18 cellular contexts compared by ENCODE assay signal in the genomic region with DNA sequence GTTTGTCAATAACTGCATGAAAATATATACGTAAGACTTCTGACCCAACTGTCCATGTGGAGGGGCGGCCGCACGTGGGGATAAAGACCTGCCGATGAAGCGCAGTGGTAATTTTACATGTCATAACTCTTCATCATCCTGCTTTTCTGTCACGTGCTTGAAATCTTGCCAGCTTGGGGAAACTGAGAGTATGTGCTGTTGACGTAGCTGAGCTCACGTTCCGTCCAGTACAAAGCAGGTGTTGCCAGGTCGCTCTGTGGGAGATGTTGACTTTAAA.
DNase-seq lines count a peak whose midpoint lies in the region; TF ChIP-seq lines count a peak whose summit lies in the region.
"Had no signal": no experiment of that assay in that cellular context is flagged by ENCODE, and none has a peak within 500 bp of the region (broad histone marks: within the 10 kb centered on the region; RNA-seq: fewer than 3 reads in every experiment).

No MANE protein-coding gene starts in this region.

- no peak overlapping the region for H3K9ac ChIP-seq in stomach smooth muscle (ENCODE audit: low read length in 2 of 2)

- H3K36me3 ChIP-seq in esophagus muscularis mucosa (peaks cover 0 to 18% (median 10%) of the 10 kb centered on the region in 4 donors), stomach smooth muscle (ENCODE audit: control insufficient read depth in 2 of 2, insufficient read depth in 2 of 2, low read length in 2 of 2) (no peaks in the 10 kb centered on the region), BE2C (no peaks in the 10 kb centered on the region)
- peaks cover 4% of the 10 kb centered on the region for H3K36me3 ChIP-seq in CD4-positive, alpha-beta memory T cell (ENCODE audit: insufficient read depth, low read length)

- no peak for TF ChIP-seq EP300 in esophagus muscularis mucosa (IDR thresholded peaks at IDR 0.05)

- TF ChIP-seq POLR2A in esophagus muscularis mucosa (IDR thresholded peaks at IDR 0.05; ENCODE audit: low read depth) = no peak

- H3K4me3 ChIP-seq in esophagus muscularis mucosa (no peak overlapping the region), stomach smooth muscle (ENCODE audit: low read length in 2 of 2) (no peak overlapping the region), BE2C (ENCODE audit: low read depth, low read length) (no peak overlapping the region)
- H3K4me3 ChIP-seq in CD4-positive, alpha-beta memory T cell (ENCODE audit: low read length in 2 of 2) = no peak overlapping the region
- H3K4me3 ChIP-seq: GM23338, K562, SK-N-MC had no signal

- no peaks in the 10 kb centered on the region for H3K9me3 Mint-ChIP-seq in CD4-positive, alpha-beta memory T cell

- peak; percentile 16 for DNase-seq in DMS153 (lab: John Stamatoyannopoulos, UW)
- no peak for DNase-seq in DMS153 treated with DMSO at 0.1 percent for 48 hours (lab: John Stamatoyannopoulos, UW; ENCODE audit: unreplicated experiment)
- peak; percentile 36 for DNase-seq in NCI-H69 (lab: John Stamatoyannopoulos, UW)
- no peak for DNase-seq in esophagus muscularis mucosa (ENCODE audit: extremely low spot score)
- DNase-seq in CD4-positive, alpha-beta memory T cell = no peak
- no peak for DNase-seq in BE2C
- no peak for DNase-seq in GM19238 (ENCODE audit: insufficient read length, low spot score)
- DNase-seq: CD8-positive, alpha-beta memory T cell; NCI-H1436 treated with DMSO at 0.1 percent for 48 hours; NCI-H2029 treated with DMSO at 0.1 percent for 48 hours; NCI-H524 treated with DMSO at 0.1 percent for 48 hours; PC-3 had no signal

- H3K27me3 ChIP-seq in esophagus muscularis mucosa (no peaks in the 10 kb centered on the region), stomach smooth muscle (ENCODE audit: control insufficient read depth in 1 of 2, insufficient read depth in 2 of 2, low read length in 2 of 2) (no peaks in the 10 kb centered on the region), BE2C (no peaks in the 10 kb centered on the region)
- H3K27me3 ChIP-seq in CD4-positive, alpha-beta memory T cell (ENCODE audit: insufficient read depth, low read length) = no peaks in the 10 kb centered on the region

- no peak overlapping the region for H3K4me3 Mint-ChIP-seq in CD4-positive, alpha-beta memory T cell
- H3K4me3 Mint-ChIP-seq: B cell; CD8-positive, alpha-beta memory T cell; GM23338 had no signal

- H3K27me3 Mint-ChIP-seq in CD4-positive, alpha-beta memory T cell = no peaks in the 10 kb centered on the region
- H3K27me3 Mint-ChIP-seq: B cell had no signal

- peaks cover 4% of the 10 kb centered on the region in 2 donors for H3K36me3 Mint-ChIP-seq in CD4-positive, alpha-beta memory T cell

- H3K27ac ChIP-seq in esophagus muscularis mucosa (replicated peaks in 1 of 4) (peak overlapping the region; percentile 79 to 98 (median 95)), stomach smooth muscle (ENCODE audit: low read length) (peak overlapping the region; percentile 69)
- no peak overlapping the region for H3K27ac ChIP-seq in CD4-positive, alpha-beta memory T cell (ENCODE audit: low read depth, low read length)
- H3K27ac ChIP-seq: 22Rv1, SK-N-MC had no signal

- CTCF ChIA-PET in CD4-positive, alpha-beta memory T cell (lab: Charles Lee; ENCODE audit: partially characterized antibody) = interaction anchor here (0.8 to 3.0 kb wide), 3 partner anchors 10 to 183 kb away, joined by 3 to 9 read pairs (median 3); no protein-coding TSS in a partner anchor

- H3K4me1 ChIP-seq in esophagus muscularis mucosa (peaks cover 31 to 97% (median 88%) of the 10 kb centered on the region in 4 donors), stomach smooth muscle (ENCODE audit: control insufficient read depth, insufficient read depth, low read length) (peaks cover 59% of the 10 kb centered on the region), BE2C (no peaks in the 10 kb centered on the region)
- peaks cover 1% of the 10 kb centered on the region for H3K4me1 ChIP-seq in CD4-positive, alpha-beta memory T cell (ENCODE audit: insufficient read depth, low read length)

- H3K9me3 ChIP-seq in esophagus muscularis mucosa = no peaks in the 10 kb centered on the region
- H3K9me3 ChIP-seq in stomach smooth muscle (ENCODE audit: control insufficient read depth in 2 of 2, low read length in 2 of 2) = no peaks in the 10 kb centered on the region
- H3K9me3 ChIP-seq in CD4-positive, alpha-beta memory T cell (ENCODE audit: control insufficient read depth in 1 of 2, low read length in 2 of 2) = no peaks in the 10 kb centered on the region
- H3K9me3 ChIP-seq in BE2C = no peaks in the 10 kb centered on the region

- 69% methylated on average over 8 of the region's 11 CpGs for WGBS in esophagus muscularis mucosa

- H3K4me1 Mint-ChIP-seq in CD4-positive, alpha-beta memory T cell = peaks cover 3 to 13% (median 9%) of the 10 kb centered on the region in 4 donors

- TF ChIP-seq CTCF in esophagus muscularis mucosa (IDR thresholded peaks at IDR 0.05) = no peak
- TF ChIP-seq CTCF in BE2C (IDR thresholded peaks at IDR 0.05; ENCODE audit: low read depth, low read length) = no peak

- POLR2A ChIA-PET in CD4-positive, alpha-beta memory T cell (lab: Charles Lee; ENCODE audit: partially characterized antibody) = no interaction called here

- intact Hi-C loops in esophagus muscularis mucosa (cut with DNase I) = loop anchor here (10.0 kb wide), 1 partner anchor 258 kb away; no protein-coding TSS in a partner anchor
- intact Hi-C loops in CD4-positive, alpha-beta memory T cell (cut with micrococcal nuclease) = no loop called here

- peak overlapping the region in 1 of 7 donors; percentile 5 for H3K27ac Mint-ChIP-seq in CD4-positive, alpha-beta memory T cell
- H3K27ac Mint-ChIP-seq: B cell; CD8-positive, alpha-beta memory T cell; GM23338 had no signal

Comparison
In these comparisons a context has a peak if more than half of its experiments do, and no peak if none do; other contexts are left out.
1. DNase-seq: peak in DMS153 (single experiment) and NCI-H69 (single experiment); none in DMS153 treated with DMSO at 0.1 percent for 48 hours (single experiment), esophagus muscularis mucosa (single experiment), CD4-positive, alpha-beta memory T cell (0 of 5), BE2C (single experiment) and GM19238 (single experiment).